In the genomic region with DNA sequence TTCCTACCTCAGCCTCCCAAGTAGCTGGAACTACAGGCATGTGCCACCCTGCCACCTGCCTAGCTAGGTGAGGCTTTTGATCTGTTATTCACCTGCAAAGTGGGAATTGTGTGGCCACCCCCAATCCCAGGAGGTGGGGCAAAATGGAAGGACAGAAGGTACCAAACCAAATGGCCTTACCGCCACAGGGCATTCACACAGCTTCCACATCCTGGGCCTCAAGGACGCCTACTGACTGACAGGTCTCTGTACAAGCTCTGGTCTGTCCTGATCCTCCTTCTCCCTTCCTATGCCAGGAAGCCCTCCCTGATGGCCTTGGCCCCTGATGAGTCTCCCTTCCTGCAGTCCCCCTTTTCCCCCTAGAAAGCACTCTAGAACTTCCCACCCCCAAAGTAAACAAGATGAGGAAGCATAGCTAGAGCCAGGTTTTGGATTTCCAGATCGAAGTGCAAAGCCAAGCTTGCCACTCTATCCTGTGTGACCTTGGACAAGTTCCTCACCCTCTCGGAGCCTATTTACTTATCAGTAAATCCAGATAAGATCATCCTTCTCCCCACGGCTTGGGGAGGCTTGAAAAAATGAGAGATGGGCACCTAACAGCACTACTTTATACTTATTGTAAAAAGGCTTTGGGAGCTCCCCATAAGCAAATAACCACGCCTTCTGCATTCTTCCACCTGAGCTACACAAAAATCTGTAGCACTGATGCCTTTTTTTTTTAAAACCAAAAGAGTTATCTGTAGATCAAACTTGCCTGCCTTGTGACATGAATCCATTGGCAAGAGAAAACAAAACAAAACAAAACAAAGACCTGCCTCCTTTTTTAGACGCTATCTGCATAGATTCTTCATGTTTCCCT, we compare ENCODE assay signal across 1 cellular context.
TF ChIP-seq lines count a peak whose summit lies in the region.

No MANE protein-coding gene starts in this region.

TF ChIP-seq in HepG2, 621 proteins besides CTCF, POLR2A, EP300 and RAD21 (continued from another document and continues in another):
- TF ChIP-seq MTERF4 (CRISPR knock-in tag; IDR thresholded peaks at IDR 0.05), result no peak
- TF ChIP-seq TBL1XR1 (IDR thresholded peaks at IDR 0.05; ENCODE audit: borderline replicate concordance, low read length, partially characterized antibody), result peak; percentile 71
- TF ChIP-seq ZNF674 (CRISPR knock-in tag; IDR thresholded peaks at IDR 0.05; ENCODE audit: low read depth), result no peak
- peak; percentile 26; the same call in 1 of the 2 replicates for TF ChIP-seq RFX3 (CRISPR knock-in tag; IDR thresholded peaks at IDR 0.05)
- no peak for TF ChIP-seq ZNF180 (CRISPR knock-in tag; IDR thresholded peaks at IDR 0.05; ENCODE audit: borderline replicate concordance, low read depth)
- no peak; the same call in 1 of the 2 replicates for TF ChIP-seq ZNF777 (CRISPR knock-in tag; IDR thresholded peaks at IDR 0.05)
- no peak for TF ChIP-seq ZFP36L2 (CRISPR knock-in tag; IDR thresholded peaks at IDR 0.05)
- no peak; the same call in 1 of the 2 replicates for TF ChIP-seq BRF2 (CRISPR knock-in tag; IDR thresholded peaks at IDR 0.05)
- TF ChIP-seq EHMT2 (IDR thresholded peaks at IDR 0.05; ENCODE audit: borderline replicate concordance, low read depth, low read length), result no peak
- TF ChIP-seq KDM6A (CRISPR knock-in tag; IDR thresholded peaks at IDR 0.05; ENCODE audit: low read depth), result peak; percentile 97
- TF ChIP-seq CENPX (CRISPR knock-in tag; IDR thresholded peaks at IDR 0.05), result no peak
- TF ChIP-seq, protein P1, sequence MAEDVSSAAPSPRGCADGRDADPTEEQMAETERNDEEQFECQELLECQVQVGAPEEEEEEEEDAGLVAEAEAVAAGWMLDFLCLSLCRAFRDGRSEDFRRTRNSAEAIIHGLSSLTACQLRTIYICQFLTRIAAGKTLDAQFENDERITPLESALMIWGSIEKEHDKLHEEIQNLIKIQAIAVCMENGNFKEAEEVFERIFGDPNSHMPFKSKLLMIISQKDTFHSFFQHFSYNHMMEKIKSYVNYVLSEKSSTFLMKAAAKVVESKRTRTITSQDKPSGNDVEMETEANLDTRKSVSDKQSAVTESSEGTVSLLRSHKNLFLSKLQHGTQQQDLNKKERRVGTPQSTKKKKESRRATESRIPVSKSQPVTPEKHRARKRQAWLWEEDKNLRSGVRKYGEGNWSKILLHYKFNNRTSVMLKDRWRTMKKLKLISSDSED (CRISPR knock-in tag; IDR thresholded peaks at IDR 0.05), result no peak
- no peak for TF ChIP-seq HNRNPK (IDR thresholded peaks at IDR 0.05; ENCODE audit: low read depth, low read length, poor library complexity, severe bottlenecking)
- peak; percentile 95 for TF ChIP-seq FOSL2 (CRISPR knock-in tag; IDR thresholded peaks at IDR 0.05)
- no peak for TF ChIP-seq ZNF468 (CRISPR knock-in tag; IDR thresholded peaks at IDR 0.05)
- TF ChIP-seq JUNB (CRISPR knock-in tag; IDR thresholded peaks at IDR 0.05; ENCODE audit: borderline replicate concordance), result no peak; the same call in 1 of the 2 replicates
- TF ChIP-seq HNRNPH1 (optimal IDR thresholded peaks at IDR 0.05; ENCODE audit: low read depth, low read length), result no peak
- no peak; the same call in 1 of the 2 replicates for TF ChIP-seq HIVEP1 (CRISPR knock-in tag; IDR thresholded peaks at IDR 0.05)
- peak; percentile 66; the same call in 1 of the 2 replicates for TF ChIP-seq TBX3 (IDR thresholded peaks at IDR 0.05; ENCODE audit: borderline replicate concordance)
- no peak for TF ChIP-seq ZNF660 (CRISPR knock-in tag; IDR thresholded peaks at IDR 0.05; ENCODE audit: borderline replicate concordance, low read depth)
- TF ChIP-seq CBX1 (IDR thresholded peaks at IDR 0.05; ENCODE audit: low read depth), result peak; percentile 24
- TF ChIP-seq KDM3A (CRISPR knock-in tag; IDR thresholded peaks at IDR 0.05; ENCODE audit: low read depth), result peak; percentile 69; the same call in 1 of the 2 replicates
- peak; percentile 100 for TF ChIP-seq ETV5 (CRISPR knock-in tag; IDR thresholded peaks at IDR 0.05; ENCODE audit: borderline replicate concordance)
- peak; percentile 70; the same call in 1 of the 2 replicates for TF ChIP-seq SAFB2 (CRISPR knock-in tag; IDR thresholded peaks at IDR 0.05; ENCODE audit: borderline replicate concordance, low read depth)
- TF ChIP-seq ZNF577 (CRISPR knock-in tag; IDR thresholded peaks at IDR 0.05; ENCODE audit: borderline replicate concordance, low read depth), result no peak
- TF ChIP-seq, protein P2, sequence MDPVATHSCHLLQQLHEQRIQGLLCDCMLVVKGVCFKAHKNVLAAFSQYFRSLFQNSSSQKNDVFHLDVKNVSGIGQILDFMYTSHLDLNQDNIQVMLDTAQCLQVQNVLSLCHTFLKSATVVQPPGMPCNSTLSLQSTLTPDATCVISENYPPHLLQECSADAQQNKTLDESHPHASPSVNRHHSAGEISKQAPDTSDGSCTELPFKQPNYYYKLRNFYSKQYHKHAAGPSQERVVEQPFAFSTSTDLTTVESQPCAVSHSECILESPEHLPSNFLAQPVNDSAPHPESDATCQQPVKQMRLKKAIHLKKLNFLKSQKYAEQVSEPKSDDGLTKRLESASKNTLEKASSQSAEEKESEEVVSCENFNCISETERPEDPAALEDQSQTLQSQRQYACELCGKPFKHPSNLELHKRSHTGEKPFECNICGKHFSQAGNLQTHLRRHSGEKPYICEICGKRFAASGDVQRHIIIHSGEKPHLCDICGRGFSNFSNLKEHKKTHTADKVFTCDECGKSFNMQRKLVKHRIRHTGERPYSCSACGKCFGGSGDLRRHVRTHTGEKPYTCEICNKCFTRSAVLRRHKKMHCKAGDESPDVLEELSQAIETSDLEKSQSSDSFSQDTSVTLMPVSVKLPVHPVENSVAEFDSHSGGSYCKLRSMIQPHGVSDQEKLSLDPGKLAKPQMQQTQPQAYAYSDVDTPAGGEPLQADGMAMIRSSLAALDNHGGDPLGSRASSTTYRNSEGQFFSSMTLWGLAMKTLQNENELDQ (CRISPR knock-in tag; IDR thresholded peaks at IDR 0.05; ENCODE audit: borderline replicate concordance), result peak; percentile 78; the same call in 1 of the 2 replicates
- TF ChIP-seq, protein P3, sequence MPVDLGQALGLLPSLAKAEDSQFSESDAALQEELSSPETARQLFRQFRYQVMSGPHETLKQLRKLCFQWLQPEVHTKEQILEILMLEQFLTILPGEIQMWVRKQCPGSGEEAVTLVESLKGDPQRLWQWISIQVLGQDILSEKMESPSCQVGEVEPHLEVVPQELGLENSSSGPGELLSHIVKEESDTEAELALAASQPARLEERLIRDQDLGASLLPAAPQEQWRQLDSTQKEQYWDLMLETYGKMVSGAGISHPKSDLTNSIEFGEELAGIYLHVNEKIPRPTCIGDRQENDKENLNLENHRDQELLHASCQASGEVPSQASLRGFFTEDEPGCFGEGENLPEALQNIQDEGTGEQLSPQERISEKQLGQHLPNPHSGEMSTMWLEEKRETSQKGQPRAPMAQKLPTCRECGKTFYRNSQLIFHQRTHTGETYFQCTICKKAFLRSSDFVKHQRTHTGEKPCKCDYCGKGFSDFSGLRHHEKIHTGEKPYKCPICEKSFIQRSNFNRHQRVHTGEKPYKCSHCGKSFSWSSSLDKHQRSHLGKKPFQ (CRISPR knock-in tag; IDR thresholded peaks at IDR 0.05; ENCODE audit: insufficient replicate concordance), result peak; percentile 99
- TF ChIP-seq, protein P4, sequence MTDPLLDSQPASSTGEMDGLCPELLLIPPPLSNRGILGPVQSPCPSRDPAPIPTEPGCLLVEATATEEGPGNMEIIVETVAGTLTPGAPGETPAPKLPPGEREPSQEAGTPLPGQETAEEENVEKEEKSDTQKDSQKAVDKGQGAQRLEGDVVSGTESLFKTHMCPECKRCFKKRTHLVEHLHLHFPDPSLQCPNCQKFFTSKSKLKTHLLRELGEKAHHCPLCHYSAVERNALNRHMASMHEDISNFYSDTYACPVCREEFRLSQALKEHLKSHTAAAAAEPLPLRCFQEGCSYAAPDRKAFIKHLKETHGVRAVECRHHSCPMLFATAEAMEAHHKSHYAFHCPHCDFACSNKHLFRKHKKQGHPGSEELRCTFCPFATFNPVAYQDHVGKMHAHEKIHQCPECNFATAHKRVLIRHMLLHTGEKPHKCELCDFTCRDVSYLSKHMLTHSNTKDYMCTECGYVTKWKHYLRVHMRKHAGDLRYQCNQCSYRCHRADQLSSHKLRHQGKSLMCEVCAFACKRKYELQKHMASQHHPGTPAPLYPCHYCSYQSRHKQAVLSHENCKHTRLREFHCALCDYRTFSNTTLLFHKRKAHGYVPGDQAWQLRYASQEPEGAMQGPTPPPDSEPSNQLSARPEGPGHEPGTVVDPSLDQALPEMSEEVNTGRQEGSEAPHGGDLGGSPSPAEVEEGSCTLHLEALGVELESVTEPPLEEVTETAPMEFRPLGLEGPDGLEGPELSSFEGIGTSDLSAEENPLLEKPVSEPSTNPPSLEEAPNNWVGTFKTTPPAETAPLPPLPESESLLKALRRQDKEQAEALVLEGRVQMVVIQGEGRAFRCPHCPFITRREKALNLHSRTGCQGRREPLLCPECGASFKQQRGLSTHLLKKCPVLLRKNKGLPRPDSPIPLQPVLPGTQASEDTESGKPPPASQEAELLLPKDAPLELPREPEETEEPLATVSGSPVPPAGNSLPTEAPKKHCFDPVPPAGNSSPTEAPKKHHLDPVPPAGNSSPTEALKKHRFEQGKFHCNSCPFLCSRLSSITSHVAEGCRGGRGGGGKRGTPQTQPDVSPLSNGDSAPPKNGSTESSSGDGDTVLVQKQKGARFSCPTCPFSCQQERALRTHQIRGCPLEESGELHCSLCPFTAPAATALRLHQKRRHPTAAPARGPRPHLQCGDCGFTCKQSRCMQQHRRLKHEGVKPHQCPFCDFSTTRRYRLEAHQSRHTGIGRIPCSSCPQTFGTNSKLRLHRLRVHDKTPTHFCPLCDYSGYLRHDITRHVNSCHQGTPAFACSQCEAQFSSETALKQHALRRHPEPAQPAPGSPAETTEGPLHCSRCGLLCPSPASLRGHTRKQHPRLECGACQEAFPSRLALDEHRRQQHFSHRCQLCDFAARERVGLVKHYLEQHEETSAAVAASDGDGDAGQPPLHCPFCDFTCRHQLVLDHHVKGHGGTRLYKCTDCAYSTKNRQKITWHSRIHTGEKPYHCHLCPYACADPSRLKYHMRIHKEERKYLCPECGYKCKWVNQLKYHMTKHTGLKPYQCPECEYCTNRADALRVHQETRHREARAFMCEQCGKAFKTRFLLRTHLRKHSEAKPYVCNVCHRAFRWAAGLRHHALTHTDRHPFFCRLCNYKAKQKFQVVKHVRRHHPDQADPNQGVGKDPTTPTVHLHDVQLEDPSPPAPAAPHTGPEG (CRISPR knock-in tag; IDR thresholded peaks at IDR 0.05), result no peak
- TF ChIP-seq ZNF260 (CRISPR knock-in tag; IDR thresholded peaks at IDR 0.05; ENCODE audit: borderline replicate concordance, low read depth), result no peak
- TF ChIP-seq ARHGAP35 (CRISPR knock-in tag; IDR thresholded peaks at IDR 0.05; ENCODE audit: borderline replicate concordance), result 0 out of 2 replicates have a peak, but pooled peaks have one; percentile 54
- peak; percentile 96 for TF ChIP-seq PITX1 (CRISPR knock-in tag; IDR thresholded peaks at IDR 0.05)
- TF ChIP-seq HOXA3 (CRISPR knock-in tag; IDR thresholded peaks at IDR 0.05), result peak; percentile 92
- no peak for TF ChIP-seq SETDB1 (CRISPR knock-in tag; IDR thresholded peaks at IDR 0.05; ENCODE audit: borderline replicate concordance)
- TF ChIP-seq HMGA1 (CRISPR knock-in tag; conservative IDR thresholded peaks at IDR 0.05), result no peak
- TF ChIP-seq SMARCE1 (IDR thresholded peaks at IDR 0.05; ENCODE audit: borderline replicate concordance), result no peak
- peak; percentile 94 for TF ChIP-seq SIX1 (CRISPR knock-in tag; IDR thresholded peaks at IDR 0.05; ENCODE audit: borderline replicate concordance)
- no peak for TF ChIP-seq NR3C1 (CRISPR knock-in tag; IDR thresholded peaks at IDR 0.05)
- peak; percentile 32; the same call in 1 of the 2 replicates for TF ChIP-seq ZNF724P (CRISPR knock-in tag; IDR thresholded peaks at IDR 0.05; ENCODE audit: borderline replicate concordance)
- TF ChIP-seq ZNF235 (CRISPR knock-in tag; IDR thresholded peaks at IDR 0.05; ENCODE audit: borderline replicate concordance), result no peak
- peak; percentile 74 for TF ChIP-seq ZNF652 (CRISPR knock-in tag; IDR thresholded peaks at IDR 0.05; ENCODE audit: borderline replicate concordance, low read depth)
- no peak for TF ChIP-seq ZNF30 (CRISPR knock-in tag; IDR thresholded peaks at IDR 0.05)
- TF ChIP-seq, protein P5, sequence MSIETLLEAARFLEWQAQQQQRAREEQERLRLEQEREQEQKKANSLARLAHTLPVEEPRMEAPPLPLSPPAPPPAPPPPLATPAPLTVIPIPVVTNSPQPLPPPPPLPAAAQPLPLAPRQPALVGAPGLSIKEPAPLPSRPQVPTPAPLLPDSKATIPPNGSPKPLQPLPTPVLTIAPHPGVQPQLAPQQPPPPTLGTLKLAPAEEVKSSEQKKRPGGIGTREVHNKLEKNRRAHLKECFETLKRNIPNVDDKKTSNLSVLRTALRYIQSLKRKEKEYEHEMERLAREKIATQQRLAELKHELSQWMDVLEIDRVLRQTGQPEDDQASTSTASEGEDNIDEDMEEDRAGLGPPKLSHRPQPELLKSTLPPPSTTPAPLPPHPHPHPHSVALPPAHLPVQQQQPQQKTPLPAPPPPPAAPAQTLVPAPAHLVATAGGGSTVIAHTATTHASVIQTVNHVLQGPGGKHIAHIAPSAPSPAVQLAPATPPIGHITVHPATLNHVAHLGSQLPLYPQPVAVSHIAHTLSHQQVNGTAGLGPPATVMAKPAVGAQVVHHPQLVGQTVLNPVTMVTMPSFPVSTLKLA (IDR thresholded peaks at IDR 0.05), result no peak
- TF ChIP-seq ZNF776 (CRISPR knock-in tag; IDR thresholded peaks at IDR 0.05), result no peak
- TF ChIP-seq ZNF780A (CRISPR knock-in tag; IDR thresholded peaks at IDR 0.05), result no peak
- peak; percentile 92 for TF ChIP-seq ZNF614 (CRISPR knock-in tag; IDR thresholded peaks at IDR 0.05; ENCODE audit: borderline replicate concordance)
